ENCODE assay signal across 12 cellular contexts in the genomic region with DNA sequence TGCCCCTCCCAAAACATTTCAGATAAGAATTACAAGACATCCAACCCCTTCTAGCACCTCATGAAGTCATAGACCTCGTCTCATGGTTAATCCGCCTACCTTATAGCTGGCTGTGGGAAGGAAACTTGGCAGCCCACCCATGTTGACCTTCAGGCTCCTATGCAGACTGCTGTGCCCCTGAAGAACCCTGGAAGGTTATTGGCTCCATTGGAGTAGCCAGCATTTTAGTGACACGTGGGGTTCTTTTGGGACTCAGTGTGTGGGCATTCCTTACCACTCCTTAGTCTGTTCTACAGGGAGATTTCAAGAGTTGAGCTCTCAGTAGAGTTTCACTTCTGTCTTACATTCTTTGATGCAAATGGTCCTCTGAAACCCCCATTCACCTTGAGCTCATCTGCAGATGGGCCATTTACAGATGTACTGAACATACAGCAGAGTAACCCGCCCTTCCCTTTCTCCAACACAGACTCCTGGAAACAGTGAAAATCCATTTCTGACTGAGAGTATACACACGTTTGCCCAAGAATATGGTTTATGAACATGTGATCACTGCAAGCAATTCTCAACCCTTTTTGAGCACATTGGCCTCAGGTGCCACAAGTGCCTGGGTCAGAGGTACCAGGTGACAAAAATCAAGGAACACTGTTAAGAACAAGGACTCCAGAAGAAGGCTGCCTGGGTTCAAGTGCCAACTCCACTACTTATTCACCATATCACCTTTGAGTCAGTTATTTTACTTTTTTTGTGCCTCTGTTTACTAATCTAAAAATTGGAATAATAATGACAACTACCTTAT. TPM values are rescaled to one million over a fixed set of nuclear protein-coding genes. Genes with fewer than 3 reads are reported as not detected.
DNase-seq lines count a peak whose midpoint lies in the region; ATAC-seq lines count a peak whose summit lies in the region.
"Had no signal": no experiment of that assay in that cellular context is flagged by ENCODE, and none has a peak within 500 bp of the region (broad histone marks: within the 10 kb centered on the region; RNA-seq: fewer than 3 reads in every experiment).

No MANE protein-coding gene starts in this region.

- H3K36me3 Mint-ChIP-seq in memory B cell = no peaks in the 10 kb centered on the region
- H3K36me3 Mint-ChIP-seq in activated CD8-positive, alpha-beta T cell treated with anti-CD3 and anti-CD28 coated beads, Interleukin-2, amount 10 ng/mL, durations not matched to agents 7 days and 5 days (ENCODE audit: low read depth) = no peaks in the 10 kb centered on the region
- H3K36me3 Mint-ChIP-seq: activated naive CD4-positive, alpha-beta T cell treated with anti-CD3 and anti-CD28 coated beads, Interleukin-2, amount 10 ng/mL, durations not matched to agents 7 days and 5 days had no signal

- no peak for DNase-seq in memory B cell (ENCODE audit: low spot score in 2 of 2)
- no peak for DNase-seq in hypothalamus (lab: John Stamatoyannopoulos, UW)
- no peak for DNase-seq in activated CD8-positive, alpha-beta T cell treated with anti-CD3 and anti-CD28 coated beads, Interleukin-2, amount 10 ng/mL, durations not matched to agents 7 days and 5 days
- no peak for DNase-seq in NCI-H146 (lab: John Stamatoyannopoulos, UW)
- DNase-seq: activated naive CD4-positive, alpha-beta T cell treated with anti-CD3 and anti-CD28 coated beads, Interleukin-2, amount 10 ng/mL, durations not matched to agents 7 days and 5 days; heart left ventricle had no signal

- ATAC-seq in GM18868 (IDR thresholded peaks at IDR 0.05; ENCODE audit: unreplicated experiment) (peak; percentile 53), GM21619 (IDR thresholded peaks at IDR 0.05; ENCODE audit: unreplicated experiment) (peak; percentile 33), HG03457 (IDR thresholded peaks at IDR 0.05; ENCODE audit: unreplicated experiment) (peak; percentile 39), memory B cell (ENCODE audit: low read depth) (peak; percentile 39)
- no peak for ATAC-seq in activated CD8-positive, alpha-beta T cell treated with anti-CD3 and anti-CD28 coated beads, Interleukin-2, amount 10 ng/mL, durations not matched to agents 7 days and 5 days
- ATAC-seq: activated CD4-positive, CD25-positive, alpha-beta regulatory T cell treated with anti-CD3 and anti-CD28 coated beads, Interleukin-2, amount 50 U/mL, for 24 hours; heart left ventricle; Panc1 had no signal

- peaks cover 8% of the 10 kb centered on the region for H3K4me1 Mint-ChIP-seq in memory B cell
- no peaks in the 10 kb centered on the region for H3K4me1 Mint-ChIP-seq in activated CD8-positive, alpha-beta T cell treated with anti-CD3 and anti-CD28 coated beads, Interleukin-2, amount 10 ng/mL, durations not matched to agents 7 days and 5 days (ENCODE audit: low read depth)
- H3K4me1 Mint-ChIP-seq: activated naive CD4-positive, alpha-beta T cell treated with anti-CD3 and anti-CD28 coated beads, Interleukin-2, amount 10 ng/mL, durations not matched to agents 7 days and 5 days had no signal

- POLR2A ChIA-PET in activated CD8-positive, alpha-beta T cell treated with anti-CD3 and anti-CD28 coated beads, Interleukin-2, amount 10 ng/mL, durations not matched to agents 7 days and 5 days (lab: Charles Lee) = no interaction called here

- H3K27me3 Mint-ChIP-seq in memory B cell = peaks cover 2% of the 10 kb centered on the region
- no peaks in the 10 kb centered on the region for H3K27me3 Mint-ChIP-seq in activated CD8-positive, alpha-beta T cell treated with anti-CD3 and anti-CD28 coated beads, Interleukin-2, amount 10 ng/mL, durations not matched to agents 7 days and 5 days (ENCODE audit: low read depth)
- H3K27me3 Mint-ChIP-seq: activated naive CD4-positive, alpha-beta T cell treated with anti-CD3 and anti-CD28 coated beads, Interleukin-2, amount 10 ng/mL, durations not matched to agents 7 days and 5 days; dendritic cell treated with granulocyte-macrophage colony-stimulating factor and Interleukin-4, amounts not matched to agents 40 ng/mL and 50 ng/mL, for 4 days had no signal

- no peak overlapping the region for H3K27ac Mint-ChIP-seq in memory B cell
- no peak overlapping the region for H3K27ac Mint-ChIP-seq in activated CD8-positive, alpha-beta T cell treated with anti-CD3 and anti-CD28 coated beads, Interleukin-2, amount 10 ng/mL, durations not matched to agents 7 days and 5 days
- H3K27ac Mint-ChIP-seq: activated naive CD4-positive, alpha-beta T cell treated with anti-CD3 and anti-CD28 coated beads, Interleukin-2, amount 10 ng/mL, durations not matched to agents 7 days and 5 days; dendritic cell treated with granulocyte-macrophage colony-stimulating factor and Interleukin-4, amounts not matched to agents 40 ng/mL and 50 ng/mL, for 4 days had no signal

- CTCF ChIA-PET in activated CD8-positive, alpha-beta T cell treated with anti-CD3 and anti-CD28 coated beads, Interleukin-2, amount 10 ng/mL, durations not matched to agents 7 days and 5 days (lab: Charles Lee) = no interaction called here

- H3K4me3 Mint-ChIP-seq in memory B cell = no peak overlapping the region
- no peak overlapping the region for H3K4me3 Mint-ChIP-seq in activated CD8-positive, alpha-beta T cell treated with anti-CD3 and anti-CD28 coated beads, Interleukin-2, amount 10 ng/mL, durations not matched to agents 7 days and 5 days
- H3K4me3 Mint-ChIP-seq: activated naive CD4-positive, alpha-beta T cell treated with anti-CD3 and anti-CD28 coated beads, Interleukin-2, amount 10 ng/mL, durations not matched to agents 7 days and 5 days; dendritic cell treated with granulocyte-macrophage colony-stimulating factor and Interleukin-4, amounts not matched to agents 40 ng/mL and 50 ng/mL, for 4 days had no signal

- H3K9me3 Mint-ChIP-seq in memory B cell = peaks cover 2% of the 10 kb centered on the region
- H3K9me3 Mint-ChIP-seq in activated CD8-positive, alpha-beta T cell treated with anti-CD3 and anti-CD28 coated beads, Interleukin-2, amount 10 ng/mL, durations not matched to agents 7 days and 5 days (ENCODE audit: insufficient read depth) = no peaks in the 10 kb centered on the region
- H3K9me3 Mint-ChIP-seq: activated naive CD4-positive, alpha-beta T cell treated with anti-CD3 and anti-CD28 coated beads, Interleukin-2, amount 10 ng/mL, durations not matched to agents 7 days and 5 days; dendritic cell treated with granulocyte-macrophage colony-stimulating factor and Interleukin-4, amounts not matched to agents 40 ng/mL and 50 ng/mL, for 4 days had no signal

RNA-seq across cellular contexts. Expression of a gene that starts 54.0 kb away (rescaled TPM):
- total RNA-seq in activated CD8-positive, alpha-beta T cell treated with anti-CD3 and anti-CD28 coated beads, Interleukin-2, amount 10 ng/mL, durations not matched to agents 7 days and 5 days = not detected
